Comparison of ENCODE assay signal across 17 cellular contexts in genomic region chr2:60450488-60450887, GRCh38.
"Had no signal": no experiment of that assay in that cellular context is flagged by ENCODE, and none has a peak within 500 bp of the region (broad histone marks: within the 10 kb centered on the region; RNA-seq: fewer than 3 reads in every experiment).

No MANE protein-coding gene starts in this region.

- H3K4me1 ChIP-seq: uterus had no signal

- H3K4me3 Mint-ChIP-seq: activated CD8-positive, alpha-beta memory T cell treated with anti-CD3 and anti-CD28 coated beads, Interleukin-2, amount 10 ng/mL, durations not matched to agents 7 days and 5 days; activated naive CD4-positive, alpha-beta T cell treated with anti-CD3 and anti-CD28 coated beads, Interleukin-2, amount 50 U/mL, for 24 hours; activated T-cell treated with anti-CD3 and anti-CD28 coated beads, Interleukin-2, amount 50 U/mL, for 24 hours; endodermal cell; natural killer cell treated with Interleukin-12 subunit alpha and Interleukin-12 subunit beta and Interleukin-15 and Interleukin-18, amount 100 ng/mL, for 72 hours had no signal

- H3K27me3 ChIP-seq: brain microvascular endothelial cell, spleen, uterus had no signal

- H3K27ac ChIP-seq: brain microvascular endothelial cell, uterus had no signal

- H3K36me3 ChIP-seq: brain microvascular endothelial cell, uterus had no signal

- H3K27me3 Mint-ChIP-seq: activated T-cell treated with anti-CD3 and anti-CD28 coated beads, Interleukin-2, amount 50 U/mL, for 24 hours had no signal

- H3K9me3 ChIP-seq: mucosa of descending colon, spleen, uterus had no signal

- H3K9me3 Mint-ChIP-seq: activated naive CD4-positive, alpha-beta T cell treated with anti-CD3 and anti-CD28 coated beads, Interleukin-2, amount 50 U/mL, for 24 hours; activated T-cell treated with anti-CD3 and anti-CD28 coated beads, Interleukin-2, amount 50 U/mL, for 24 hours; endodermal cell; natural killer cell treated with Interleukin-12 subunit alpha and Interleukin-12 subunit beta and Interleukin-15 and Interleukin-18, amount 100 ng/mL, for 72 hours had no signal

- H3K4me3 ChIP-seq: mucosa of descending colon, spleen, uterus had no signal

- H3K36me3 Mint-ChIP-seq: activated CD8-positive, alpha-beta memory T cell treated with anti-CD3 and anti-CD28 coated beads, Interleukin-2, amount 10 ng/mL, durations not matched to agents 7 days and 5 days; activated naive CD4-positive, alpha-beta T cell treated with anti-CD3 and anti-CD28 coated beads, Interleukin-2, amount 50 U/mL, for 24 hours; natural killer cell treated with Interleukin-12 subunit alpha and Interleukin-12 subunit beta and Interleukin-15 and Interleukin-18, amount 100 ng/mL, for 72 hours had no signal

- H3K27ac Mint-ChIP-seq: activated CD8-positive, alpha-beta memory T cell treated with anti-CD3 and anti-CD28 coated beads, Interleukin-2, amount 10 ng/mL, durations not matched to agents 7 days and 5 days; activated naive CD4-positive, alpha-beta T cell treated with anti-CD3 and anti-CD28 coated beads, Interleukin-2, amount 50 U/mL, for 24 hours; activated T-cell treated with anti-CD3 and anti-CD28 coated beads, Interleukin-2, amount 50 U/mL, for 24 hours; endodermal cell; natural killer cell treated with Interleukin-12 subunit alpha and Interleukin-12 subunit beta and Interleukin-15 and Interleukin-18, amount 100 ng/mL, for 72 hours had no signal

- DNase-seq: activated CD4-positive, alpha-beta T cell treated with anti-CD3 and anti-CD28 coated beads, Interleukin-2, amount 50 U/mL, for 48 hours; activated CD4-positive, CD25-positive, alpha-beta regulatory T cell treated with anti-CD3 and anti-CD28 coated beads, Interleukin-2, amount 50 U/mL, for 72 hours; activated CD8-positive, alpha-beta memory T cell treated with anti-CD3 and anti-CD28 coated beads, Interleukin-2, amount 10 ng/mL, durations not matched to agents 7 days and 5 days; activated effector memory CD4-positive, alpha-beta T cell treated with Interleukin-2 at 50 U/mL for 16 hours; activated T-cell treated with anti-CD3 and anti-CD28 coated beads, Interleukin-2, amount 50 U/mL, for 24 hours; amygdala; brain microvascular endothelial cell; cerebellar nuclear complex; endodermal cell; left cardiac atrium; mucosa of descending colon; spleen; stimulated activated CD4-positive, alpha-beta T cell treated with anti-CD3 and anti-CD28 coated beads, Interleukin-1b, Interleukin-23, amount 100 ng/mL, for 48 hours; uterus had no signal

- H3K4me1 Mint-ChIP-seq: activated CD8-positive, alpha-beta memory T cell treated with anti-CD3 and anti-CD28 coated beads, Interleukin-2, amount 10 ng/mL, durations not matched to agents 7 days and 5 days; activated naive CD4-positive, alpha-beta T cell treated with anti-CD3 and anti-CD28 coated beads, Interleukin-2, amount 50 U/mL, for 24 hours had no signal

- ATAC-seq: activated CD8-positive, alpha-beta memory T cell treated with anti-CD3 and anti-CD28 coated beads, Interleukin-2, amount 10 ng/mL, durations not matched to agents 7 days and 5 days; left cardiac atrium; mucosa of descending colon; natural killer cell treated with Interleukin-12 subunit alpha and Interleukin-12 subunit beta and Interleukin-15 and Interleukin-18, amount 100 ng/mL, for 72 hours; sciatic nerve had no signal
